Comparison of ENCODE assay signal across 16 cellular contexts in genomic region chr11:67247946-67248550, GRCh38. TPM values are rescaled to one million over a fixed set of nuclear protein-coding genes. Genes with fewer than 3 reads are reported as not detected.
DNase-seq lines count a peak whose midpoint lies in the region; ATAC-seq, FAIRE-seq and TF ChIP-seq lines count a peak whose summit lies in the region.
"Had no signal": no experiment of that assay in that cellular context is flagged by ENCODE, and none has a peak within 500 bp of the region (broad histone marks: within the 10 kb centered on the region; RNA-seq: fewer than 3 reads in every experiment).

No MANE protein-coding gene starts in this region.

- H4K20me1 ChIP-seq in PC-9 (ENCODE audit: insufficient read depth) (peaks cover 35% of the 10 kb centered on the region), fibroblast of lung (ENCODE audit: control insufficient read depth, extremely low read depth, insufficient read depth, low read length) (no peaks in the 10 kb centered on the region)

- peaks cover 94% of the 10 kb centered on the region for H3K36me3 ChIP-seq in CD4-positive, alpha-beta memory T cell (ENCODE audit: insufficient read depth, low read length)
- H3K36me3 ChIP-seq in PC-9 (ENCODE audit: low read depth) (peaks cover 85% of the 10 kb centered on the region), fibroblast of lung (ENCODE audit: control insufficient read depth, insufficient read depth, low read length) (peaks cover 28% of the 10 kb centered on the region), gastrocnemius medialis (peaks cover 0 to 97% of the 10 kb centered on the region in 2 donors)

- H3K4me2 ChIP-seq in PC-9 (peak overlapping the region; percentile 78), fibroblast of lung (ENCODE audit: extremely low read depth, insufficient read depth, low read length) (peak overlapping the region; percentile 8)
- H3K4me2 ChIP-seq: BLaER1 had no signal

- H3K4me3 ChIP-seq in CD4-positive, alpha-beta memory T cell (ENCODE audit: low read length in 2 of 2), result no peak overlapping the region
- H3K4me3 ChIP-seq in PC-9 (peak overlapping the region; percentile 44), fibroblast of lung (replicated peaks in 1 of 4; ENCODE audit: control extremely low read depth in 1 of 4, insufficient read depth in 1 of 4, low read depth in 3 of 4, low read length in 4 of 4) (no peak overlapping the region), gastrocnemius medialis (no peak overlapping the region)
- H3K4me3 ChIP-seq: BLaER1, right lobe of liver had no signal

- H3F3A ChIP-seq in PC-9 (ENCODE audit: insufficient read depth, low read depth), result peaks cover 86% of the 10 kb centered on the region

- POLR2A ChIA-PET in CD4-positive, alpha-beta memory T cell (lab: Charles Lee; ENCODE audit: partially characterized antibody), result interaction anchor here (0.6 kb wide), 1 partner anchor 95 kb away, joined by 7 read pairs; no protein-coding TSS in a partner anchor
- POLR2A ChIA-PET in PC-9 (lab: Charles Lee; ENCODE audit: unreplicated experiment), result interaction anchor here (0.6 kb wide), 2 partner anchors 153 to 301 kb away, joined by 3 to 4 read pairs; no protein-coding TSS in a partner anchor

- H3K27me3 ChIP-seq in CD4-positive, alpha-beta memory T cell (ENCODE audit: insufficient read depth, low read length), result no peaks in the 10 kb centered on the region
- H3K27me3 ChIP-seq in PC-9 (ENCODE audit: insufficient read depth, low read depth) (no peaks in the 10 kb centered on the region), fibroblast of lung (ENCODE audit: control insufficient read depth, insufficient read depth, low read length) (no peaks in the 10 kb centered on the region), gastrocnemius medialis (no peaks in the 10 kb centered on the region)
- H3K27me3 ChIP-seq: BLaER1, right lobe of liver had no signal

- H3K4me1 ChIP-seq in CD4-positive, alpha-beta memory T cell (ENCODE audit: insufficient read depth, low read length), result peaks cover 29% of the 10 kb centered on the region
- H3K4me1 ChIP-seq in PC-9 (replicated peaks; ENCODE audit: insufficient read depth), result peaks cover 73% of the 10 kb centered on the region
- H3K4me1 ChIP-seq in fibroblast of lung (ENCODE audit: control insufficient read depth, extremely low read depth, insufficient read depth, low read length), result peaks cover 6% of the 10 kb centered on the region
- H3K4me1 ChIP-seq in gastrocnemius medialis, result peaks cover 9 to 28% of the 10 kb centered on the region in 2 donors

- TF ChIP-seq CTCF in PC-9 (conservative IDR thresholded peaks at IDR 0.05), result no peak
- no peak for TF ChIP-seq CTCF in fibroblast of lung (conservative IDR thresholded peaks at IDR 0.05 in 1 of 2, IDR thresholded peaks at IDR 0.05 in 1 of 2; ENCODE audit: low read depth in 1 of 2, low read length in 2 of 2)
- TF ChIP-seq CTCF in gastrocnemius medialis (IDR thresholded peaks at IDR 0.05 in 4 of 5, conservative IDR thresholded peaks at IDR 0.05 in 1 of 5), result no peak

- ATAC-seq in gastrocnemius medialis, result no peak
- ATAC-seq: natural killer cell treated with Interleukin-12 subunit alpha and Interleukin-12 subunit beta and Interleukin-15 and Interleukin-18, amount 100 ng/mL, for 72 hours had no signal

- peaks cover 27 to 73% (median 46%) of the 10 kb centered on the region in 4 donors for H3K4me1 Mint-ChIP-seq in CD4-positive, alpha-beta memory T cell

- no peaks in the 10 kb centered on the region for H3K9me3 ChIP-seq in CD4-positive, alpha-beta memory T cell (ENCODE audit: control insufficient read depth in 1 of 2, low read length in 2 of 2)
- no peaks in the 10 kb centered on the region for H3K9me3 ChIP-seq in PC-9 (ENCODE audit: insufficient read depth, low read depth)
- H3K9me3 ChIP-seq in fibroblast of lung (ENCODE audit: control insufficient read depth, insufficient read depth, low read depth, low read length), result no peaks in the 10 kb centered on the region
- no peaks in the 10 kb centered on the region for H3K9me3 ChIP-seq in gastrocnemius medialis
- H3K9me3 ChIP-seq: BLaER1, right lobe of liver had no signal

- H3K9me2 ChIP-seq in PC-9 (ENCODE audit: insufficient read depth), result no peaks in the 10 kb centered on the region

- no peak for DNase-seq in CD4-positive, alpha-beta memory T cell
- DNase-seq in PC-9 (peak in 1 of 2 experiments; percentile 74), fibroblast of lung (ENCODE audit: low read depth in 2 of 2) (no peak), gastrocnemius medialis (no peak), NCI-H2081 (lab: John Stamatoyannopoulos, UW) (no peak), glomerular visceral epithelial cell (ENCODE audit: extremely low spot score) (no peak), frontal cortex (ENCODE audit: low spot score in 2 of 2) (no peak)
- DNase-seq: amygdala; left cardiac atrium; NCI-H2081 treated with DMSO at 0.1 percent for 48 hours; stimulated activated CD4-positive, alpha-beta T cell treated with anti-CD3 and anti-CD28 coated beads, Interleukin-2, amount 100 ng/mL, for 48 hours; stimulated activated CD8-positive, alpha-beta memory T cell treated with anti-CD3 and anti-CD28 coated beads, Interleukin-4, amount 100 ng/mL, for 48 hours had no signal

- no peak overlapping the region for H3K9ac ChIP-seq in fibroblast of lung (ENCODE audit: insufficient read depth, low read length)
- H3K9ac ChIP-seq: BLaER1 had no signal

- H2AFZ ChIP-seq in PC-9 (no peak overlapping the region), fibroblast of lung (ENCODE audit: low read length) (no peak overlapping the region)

- peak overlapping the region in 4 of 7 donors; percentile 24 to 77 (median 56) for H3K27ac Mint-ChIP-seq in CD4-positive, alpha-beta memory T cell
- H3K27ac Mint-ChIP-seq: T-helper 1 cell treated with Interleukin-12 subunit alpha and Interleukin-12 subunit beta and Interleukin-4 antibody, amounts not matched to agents 30 μg/mL and 1 μg/mL, for 36 hours had no signal

- no peak overlapping the region for H3K27ac ChIP-seq in CD4-positive, alpha-beta memory T cell (ENCODE audit: low read depth, low read length)
- H3K27ac ChIP-seq in PC-9 (peak overlapping the region; percentile 81), fibroblast of lung (ENCODE audit: insufficient read depth, low read length) (no peak overlapping the region), gastrocnemius medialis (peak overlapping the region; percentile 20 to 72 (median 58))
- H3K27ac ChIP-seq: BLaER1 had no signal

- FAIRE-seq in frontal cortex (lab: Jason Lieb, UNC), result no peak

- H3K27me3 Mint-ChIP-seq in CD4-positive, alpha-beta memory T cell, result no peaks in the 10 kb centered on the region
- H3K27me3 Mint-ChIP-seq: natural killer cell treated with Interleukin-12 subunit alpha and Interleukin-12 subunit beta and Interleukin-15 and Interleukin-18, amount 100 ng/mL, for 72 hours had no signal

- peaks cover 0 to 1% (median 0%) of the 10 kb centered on the region in 8 donors for H3K9me3 Mint-ChIP-seq in CD4-positive, alpha-beta memory T cell
- H3K9me3 Mint-ChIP-seq: natural killer cell treated with Interleukin-12 subunit alpha and Interleukin-12 subunit beta and Interleukin-15 and Interleukin-18, amount 100 ng/mL, for 72 hours; T-helper 1 cell treated with Interleukin-12 subunit alpha and Interleukin-12 subunit beta and Interleukin-4 antibody, amounts not matched to agents 30 μg/mL and 1 μg/mL, for 36 hours had no signal

- BruUV-seq in PC-9 (replicated peaks; lab: Mats Ljungman, UMichigan), result no TSS peak

- TF ChIP-seq POLR2A in gastrocnemius medialis (IDR thresholded peaks at IDR 0.05), result no peak

- CTCF ChIA-PET in CD4-positive, alpha-beta memory T cell (lab: Charles Lee; ENCODE audit: partially characterized antibody), result interaction anchor here (2.3 kb wide), 1 partner anchor 15 kb away, joined by 12 read pairs; no protein-coding TSS in a partner anchor
- CTCF ChIA-PET in PC-9 (lab: Charles Lee), result interaction anchor here (0.7 kb wide), 1 partner anchor 220 kb away, joined by 13 read pairs; no protein-coding TSS in a partner anchor

- peaks cover 79 to 90% of the 10 kb centered on the region in 2 donors for H3K36me3 Mint-ChIP-seq in CD4-positive, alpha-beta memory T cell

- no peak overlapping the region for H3K4me3 Mint-ChIP-seq in CD4-positive, alpha-beta memory T cell
- H3K4me3 Mint-ChIP-seq: natural killer cell treated with Interleukin-12 subunit alpha and Interleukin-12 subunit beta and Interleukin-15 and Interleukin-18, amount 100 ng/mL, for 72 hours; T-helper 1 cell treated with Interleukin-12 subunit alpha and Interleukin-12 subunit beta and Interleukin-4 antibody, amounts not matched to agents 30 μg/mL and 1 μg/mL, for 36 hours had no signal

- intact Hi-C loops in CD4-positive, alpha-beta memory T cell (cut with micrococcal nuclease), result no loop called here
- intact Hi-C loops in PC-9 (cut with micrococcal nuclease; ENCODE audit: unreplicated experiment) (loop anchor here (1.0 to 10.0 kb wide), 3 partner anchors 127 to 293 kb away; partner anchors contain the start of genes CLCF1 and PC), gastrocnemius medialis (cut with DNase I; ENCODE audit: low total_unique reads) (no loop called here)

- in situ Hi-C loops in gastrocnemius medialis (cut with MboI; ENCODE audit: low sequenced_read_pairs in 4 of 4), result no loop called here

- H3K79me2 ChIP-seq in PC-9 (ENCODE audit: low read depth) (peaks cover 76% of the 10 kb centered on the region), fibroblast of lung (ENCODE audit: control insufficient read depth, insufficient read depth, low read length) (peaks cover 8% of the 10 kb centered on the region)

RNA-seq across cellular contexts. Expression of gene GRK2, which starts 18.2 kb away (rescaled TPM):
- 100 to 1,000 TPM; 299 to 310 TPM for total RNA-seq in CD4-positive, alpha-beta memory T cell
- 10 to 100 TPM; 12.8 to 63.7 TPM for polyA plus RNA-seq in CD4-positive, alpha-beta memory T cell
- total RNA-seq in PC-9 (2021) (76.7 and 102 TPM in 2 replicates), fibroblast of lung (21.6 and 28.9 TPM in 2 replicates), gastrocnemius medialis (10 to 100 TPM; 40.2 to 79.8 (median 68.4) TPM), frontal cortex (46.9 TPM)
- 20.1 and 26.3 TPM in 2 replicates for polyA plus RNA-seq in fibroblast of lung
- 24.7 and 30.8 TPM in 2 replicates for polyA plus RNA-seq in fibroblast of lung (2012)
- 48.4 and 104 TPM in 2 replicates for polyA minus RNA-seq in fibroblast of lung (ENCODE audit: low replicate concordance)

RNA-seq across cellular contexts. Expression of gene ANKRD13D, which starts 41.1 kb away (rescaled TPM):
- total RNA-seq in CD4-positive, alpha-beta memory T cell, result 100 to 1,000 TPM; 244 to 247 TPM
- polyA plus RNA-seq in CD4-positive, alpha-beta memory T cell, result 10 to 100 TPM; 12.0 to 31.3 TPM
- total RNA-seq in PC-9 (2021) (79.6 and 93.2 TPM in 2 replicates), fibroblast of lung (31.8 and 45.4 TPM in 2 replicates), gastrocnemius medialis (10 to 100 TPM in 1 of 4 donors, 1 to 10 TPM in 3; 5.8 to 10.6 (median 9.7) TPM), frontal cortex (55.8 TPM)
- 11.5 and 12.9 TPM in 2 replicates for polyA plus RNA-seq in fibroblast of lung
- polyA plus RNA-seq in fibroblast of lung (2012), result 12.7 and 16.8 TPM in 2 replicates
- polyA minus RNA-seq in fibroblast of lung (ENCODE audit: low replicate concordance), result 16.9 and 22.8 TPM in 2 replicates

RNA-seq across cellular contexts. Expression of gene SSH3, which starts 55.3 kb away (rescaled TPM):
- total RNA-seq in CD4-positive, alpha-beta memory T cell, result 10 to 100 TPM; 22.5 to 26.3 TPM
- polyA plus RNA-seq in CD4-positive, alpha-beta memory T cell, result 1 to 10 TPM in 1 of 2 donors, under 1 TPM in 1; 0.79 to 6.5 TPM
- total RNA-seq in PC-9 (2021), result 97.8 and 124 TPM in 2 replicates
- total RNA-seq in fibroblast of lung, result 11.3 and 15.7 TPM in 2 replicates
- 6.9 and 7.5 TPM in 2 replicates for polyA plus RNA-seq in fibroblast of lung
- polyA plus RNA-seq in fibroblast of lung (2012), result 28.9 and 30.6 TPM in 2 replicates
- polyA minus RNA-seq in fibroblast of lung (ENCODE audit: low replicate concordance), result 15.6 and 18.8 TPM in 2 replicates
- total RNA-seq in gastrocnemius medialis, result 10 to 100 TPM in 2 of 4 donors, 1 to 10 TPM in 2; 7.9 to 16.3 (median 11.9) TPM
- 2.0 TPM for total RNA-seq in frontal cortex

Comparison
In these comparisons a context has a peak if more than half of its experiments do, and no peak if none do; other contexts are left out.
1. H3K27ac ChIP-seq: peak in PC-9 (single experiment) and gastrocnemius medialis (4 of 4); none in CD4-positive, alpha-beta memory T cell (single experiment) and fibroblast of lung (single experiment).